ENCODE assay signal across 24 cellular contexts in the genomic region with DNA sequence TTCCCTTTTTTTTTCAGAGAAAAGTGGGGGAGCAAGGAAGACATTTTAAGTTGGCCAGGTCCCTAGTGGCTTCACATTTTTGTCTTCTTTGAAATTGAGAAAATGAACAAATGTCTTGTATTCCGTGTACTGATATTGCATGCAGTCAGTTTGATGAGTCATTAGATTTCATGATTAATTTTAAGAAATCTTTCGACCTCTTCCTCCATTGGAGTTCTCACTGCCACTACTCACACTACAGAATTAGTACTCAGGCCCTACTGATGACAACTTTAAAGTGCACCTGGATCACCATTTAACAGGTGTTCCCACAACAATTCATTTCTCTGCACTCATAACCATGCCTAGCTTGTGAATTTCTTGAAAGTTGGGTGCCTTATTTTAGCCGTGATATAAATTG. TPM values are rescaled to one million over a fixed set of nuclear protein-coding genes. Genes with fewer than 3 reads are reported as not detected.
DNase-seq lines count a peak whose midpoint lies in the region; ATAC-seq and TF ChIP-seq lines count a peak whose summit lies in the region.
"Had no signal": no experiment of that assay in that cellular context is flagged by ENCODE, and none has a peak within 500 bp of the region (broad histone marks: within the 10 kb centered on the region; RNA-seq: fewer than 3 reads in every experiment).

No MANE protein-coding gene starts in this region.

- peaks cover 0 to 18% of the 10 kb centered on the region in 2 donors for H3K9me3 Mint-ChIP-seq in activated naive CD4-positive, alpha-beta T cell treated with anti-CD3 and anti-CD28 coated beads, Interleukin-2, amount 50 U/mL, for 72 hours
- H3K9me3 Mint-ChIP-seq: central memory CD8-positive, alpha-beta T cell had no signal

- H3K36me3 Mint-ChIP-seq in activated naive CD4-positive, alpha-beta T cell treated with anti-CD3 and anti-CD28 coated beads, Interleukin-2, amount 50 U/mL, for 72 hours = peaks cover 0 to 25% of the 10 kb centered on the region in 2 donors
- H3K36me3 Mint-ChIP-seq: CD4-positive, alpha-beta memory T cell; immature natural killer cell had no signal

- 88% methylated on average over 3 of the region's 3 CpGs for WGBS in prostate gland
- WGBS in stomach, 5 donors = 76 to 87% (median 83%) methylated on average over 3 of the region's 3 CpGs

- ATAC-seq in activated naive CD4-positive, alpha-beta T cell treated with anti-CD3 and anti-CD28 coated beads, Interleukin-2, amount 50 U/mL, for 72 hours = peak; percentile 75 to 91
- ATAC-seq in HG02973 (IDR thresholded peaks at IDR 0.05; ENCODE audit: unreplicated experiment) = no peak
- ATAC-seq: heart right ventricle had no signal

- H3K36me3 ChIP-seq in prostate gland = no peaks in the 10 kb centered on the region
- H3K36me3 ChIP-seq in stomach = no peaks in the 10 kb centered on the region
- H3K36me3 ChIP-seq: esophagus squamous epithelium, neutrophil, vagina had no signal

- H3K4me3 ChIP-seq in prostate gland = no peak overlapping the region
- no peak overlapping the region for H3K4me3 ChIP-seq in stomach
- H3K4me3 ChIP-seq in dorsolateral prefrontal cortex = no peak overlapping the region
- H3K4me3 ChIP-seq: esophagus squamous epithelium, heart right ventricle, vagina had no signal

- H3K27ac ChIP-seq in prostate gland = no peak overlapping the region
- H3K27ac ChIP-seq in stomach = no peak overlapping the region
- H3K27ac ChIP-seq in dorsolateral prefrontal cortex = no peak overlapping the region
- H3K27ac ChIP-seq: esophagus squamous epithelium, heart right ventricle, neutrophil, vagina had no signal

- no peaks in the 10 kb centered on the region for H3K27me3 ChIP-seq in prostate gland (replicated peaks; ENCODE audit: insufficient read depth)
- no peaks in the 10 kb centered on the region for H3K27me3 ChIP-seq in stomach
- H3K27me3 ChIP-seq in dorsolateral prefrontal cortex = no peaks in the 10 kb centered on the region
- H3K27me3 ChIP-seq: esophagus squamous epithelium, heart right ventricle, neutrophil, vagina had no signal

- no peak for TF ChIP-seq EP300 in stomach (IDR thresholded peaks at IDR 0.05)

- H3K9me3 ChIP-seq in prostate gland (no peaks in the 10 kb centered on the region), stomach (no peaks in the 10 kb centered on the region)
- H3K9me3 ChIP-seq: esophagus squamous epithelium, neutrophil, vagina had no signal

- H3K27ac Mint-ChIP-seq in activated naive CD4-positive, alpha-beta T cell treated with anti-CD3 and anti-CD28 coated beads, Interleukin-2, amount 50 U/mL, for 72 hours = peak overlapping the region in 1 of 2 donors; percentile 73
- H3K27ac Mint-ChIP-seq: CD4-positive, alpha-beta memory T cell; immature natural killer cell had no signal

- no peaks in the 10 kb centered on the region for H3K4me1 ChIP-seq in prostate gland (replicated peaks)
- H3K4me1 ChIP-seq in stomach = peaks cover 0 to 5% (median under 1%) of the 10 kb centered on the region in 4 donors
- H3K4me1 ChIP-seq: esophagus squamous epithelium, vagina had no signal

- intact Hi-C loops in prostate gland (cut with DNase I) (no loop called here), stomach (cut with DNase I; ENCODE audit: low total_unique reads) (no loop called here), dorsolateral prefrontal cortex (cut with DNase I) (no loop called here)

- TF ChIP-seq POLR2A in prostate gland (IDR thresholded peaks at IDR 0.05) = no peak
- no peak for TF ChIP-seq POLR2A in stomach (IDR thresholded peaks at IDR 0.05)

- TF ChIP-seq CTCF in prostate gland (IDR thresholded peaks at IDR 0.05) = no peak
- no peak for TF ChIP-seq CTCF in stomach (IDR thresholded peaks at IDR 0.05)
- no peak for TF ChIP-seq CTCF in dorsolateral prefrontal cortex (IDR thresholded peaks at IDR 0.05 in 54 of 56, conservative IDR thresholded peaks at IDR 0.05 in 2 of 56; ENCODE audit: low read depth in 1 of 56, partially characterized antibody in 56 of 56)

- DNase-seq in activated naive CD4-positive, alpha-beta T cell treated with anti-CD3 and anti-CD28 coated beads, Interleukin-2, amount 50 U/mL, for 72 hours (ENCODE audit: low spot score in 2 of 2) = no peak
- DNase-seq in activated naive CD4-positive, alpha-beta T cell treated with anti-CD3 and anti-CD28 coated beads, Interleukin-2, amount 50 U/mL, for 16 hours = no peak
- DNase-seq in RKO (ENCODE audit: low spot score) = peak; percentile 13
- DNase-seq in fibroblast of peridontal ligament (ENCODE audit: extremely low read depth) = peak; percentile 55
- DNase-seq in prostate gland (ENCODE audit: low spot score) = no peak
- DNase-seq in stomach = no peak
- DNase-seq in dorsolateral prefrontal cortex = no peak
- DNase-seq: activated CD4-positive, alpha-beta T cell treated with anti-CD3 and anti-CD28 coated beads, Interleukin-2, amount 50 U/mL, for 48 hours; amygdala; CD4-positive, alpha-beta memory T cell; effector CD8-positive, alpha-beta T cell; esophagus squamous epithelium; heart right ventricle; immature natural killer cell; NCI-H1092 treated with DMSO at 0.1 percent for 48 hours; NCI-H2107; NCI-H69; SHP77 treated with DMSO at 0.1 percent for 48 hours; stimulated activated CD4-positive, alpha-beta T cell treated with anti-CD3 and anti-CD28 coated beads, Interleukin-12 subunit alpha, Interleukin-12 subunit beta, amount 100 ng/mL, for 4 hours; stimulated activated CD8-positive, alpha-beta memory T cell treated with anti-CD3 and anti-CD28 coated beads, Interleukin-4, amount 100 ng/mL, for 48 hours had no signal

RNA-seq across cellular contexts. Expression of gene SAMD4A, which starts 50.5 kb away (rescaled TPM):
- 1 to 10 TPM; 2.3 to 6.8 TPM for total RNA-seq in activated naive CD4-positive, alpha-beta T cell treated with anti-CD3 and anti-CD28 coated beads, Interleukin-2, amount 50 U/mL, for 72 hours
- total RNA-seq in prostate gland (10 to 100 TPM; 18.1 to 38.5 TPM), stomach (10 to 100 TPM; 11.6 to 67.4 (median 19.8) TPM), dorsolateral prefrontal cortex (100 to 1,000 TPM in 2 of 120 experiments, 10 to 100 TPM in 118; 28.4 to 174 (median 49.6) TPM)
- polyA plus RNA-seq in stomach = 10 to 100 TPM in 1 of 3 donors, 1 to 10 TPM in 2; 2.5 to 12.1 (median 5.3) TPM
- polyA plus RNA-seq: immature natural killer cell had no signal

Comparison
In these comparisons a context has a peak if more than half of its experiments do, and no peak if none do; other contexts are left out.
1. DNase-seq: peak in RKO (single experiment) and fibroblast of peridontal ligament (single experiment); none in activated naive CD4-positive, alpha-beta T cell treated with anti-CD3 and anti-CD28 coated beads, Interleukin-2, amount 50 U/mL, for 72 hours (0 of 2), activated naive CD4-positive, alpha-beta T cell treated with anti-CD3 and anti-CD28 coated beads, Interleukin-2, amount 50 U/mL, for 16 hours (single experiment), prostate gland (single experiment), stomach (single experiment) and dorsolateral prefrontal cortex (0 of 10).